In genomic region chr17:4599505-4600281, GRCh38 we compare ENCODE assay signal across 10 cellular contexts. TPM values are rescaled to one million over a fixed set of nuclear protein-coding genes. Genes with fewer than 3 reads are reported as not detected.
DNase-seq lines count a peak whose midpoint lies in the region; ATAC-seq and TF ChIP-seq lines count a peak whose summit lies in the region.
"Had no signal": no experiment of that assay in that cellular context is flagged by ENCODE, and none has a peak within 500 bp of the region (broad histone marks: within the 10 kb centered on the region; RNA-seq: fewer than 3 reads in every experiment).

No MANE protein-coding gene starts in this region.

- H3K79me1 ChIP-seq in mesendoderm (ENCODE audit: low read length), result no peaks in the 10 kb centered on the region

- no peak overlapping the region for H2BK5ac ChIP-seq in mesendoderm (ENCODE audit: low read length)

- H3K9me3 ChIP-seq in BE2C (no peaks in the 10 kb centered on the region), esophagus muscularis mucosa (no peaks in the 10 kb centered on the region)

- no peak overlapping the region for H3K18ac ChIP-seq in mesendoderm (ENCODE audit: low read length)

- no peak overlapping the region for H2BK120ac ChIP-seq in mesendoderm (ENCODE audit: low read depth, low read length)

- H3K56ac ChIP-seq in mesendoderm (ENCODE audit: low read length), result peak overlapping the region; percentile 57

- H3K36me3 ChIP-seq in BE2C (no peaks in the 10 kb centered on the region), esophagus muscularis mucosa (peaks cover 0 to 12% (median 4%) of the 10 kb centered on the region in 4 donors), mesendoderm (ENCODE audit: control insufficient read depth, insufficient read depth, low read length) (no peaks in the 10 kb centered on the region)

- H3K27ac ChIP-seq in esophagus muscularis mucosa (replicated peaks in 1 of 4) (peak overlapping the region; percentile 81 to 90 (median 85)), mesendoderm (ENCODE audit: low read depth, low read length) (no peak overlapping the region)

- H3K4me3 ChIP-seq in BE2C (ENCODE audit: low read depth, low read length) (no peak overlapping the region), esophagus muscularis mucosa (peak overlapping the region in 3 of 4 donors; percentile 13 to 19 (median 19)), mesendoderm (ENCODE audit: low read length) (no peak overlapping the region)

- H4K8ac ChIP-seq in mesendoderm (ENCODE audit: low read depth, low read length), result no peak overlapping the region

- H3K9ac ChIP-seq in mesendoderm (ENCODE audit: low read length), result peak overlapping the region; percentile 4

- H2AK5ac ChIP-seq in mesendoderm (ENCODE audit: low read length), result no peak overlapping the region

- DNase-seq in BE2C, result peak; percentile 76
- peak; percentile 87 for DNase-seq in NCI-H69 (lab: John Stamatoyannopoulos, UW)
- DNase-seq in esophagus muscularis mucosa (ENCODE audit: extremely low spot score), result no peak
- DNase-seq in mesendoderm, result peak; percentile 87
- no peak for DNase-seq in HPDE6-E6E7 (ENCODE audit: extremely low spot score)
- no peak for DNase-seq in hippocampal formation (lab: John Stamatoyannopoulos, UW)
- no peak for DNase-seq in foreskin melanocyte
- DNase-seq: immature natural killer cell; stimulated activated CD4-positive, alpha-beta T cell treated with anti-CD3 and anti-CD28 coated beads, Interleukin-1b, Interleukin-23, amount 100 ng/mL, for 48 hours had no signal

- peaks cover 19% of the 10 kb centered on the region for H3K4me1 ChIP-seq in BE2C
- H3K4me1 ChIP-seq in esophagus muscularis mucosa, result peaks cover 32 to 68% (median 53%) of the 10 kb centered on the region in 4 donors
- peaks cover 7% of the 10 kb centered on the region for H3K4me1 ChIP-seq in mesendoderm (ENCODE audit: control insufficient read depth, low read depth, low read length)

- TF ChIP-seq POLR2A in esophagus muscularis mucosa (IDR thresholded peaks at IDR 0.05; ENCODE audit: low read depth), result no peak

- H3K4me2 ChIP-seq in mesendoderm (ENCODE audit: low read length), result peak overlapping the region; percentile 18

- intact Hi-C loops in esophagus muscularis mucosa (cut with DNase I), result no loop called here

- no peak overlapping the region for H3K23ac ChIP-seq in mesendoderm (ENCODE audit: low read length)

- ATAC-seq in GM21390 (IDR thresholded peaks at IDR 0.05; ENCODE audit: unreplicated experiment), result no peak

- H3K79me2 ChIP-seq in mesendoderm (ENCODE audit: control insufficient read depth, insufficient read depth, low read length), result no peaks in the 10 kb centered on the region

- H2BK15ac ChIP-seq in mesendoderm (replicated peaks; ENCODE audit: low read depth), result no peak overlapping the region

- no peaks in the 10 kb centered on the region for H3K27me3 ChIP-seq in BE2C
- H3K27me3 ChIP-seq in esophagus muscularis mucosa, result peaks cover 0 to 11% (median 0%) of the 10 kb centered on the region in 4 donors
- H3K27me3 ChIP-seq in mesendoderm (ENCODE audit: insufficient read depth, low read length, poor library complexity), result no peaks in the 10 kb centered on the region

- no peak overlapping the region for H3K4ac ChIP-seq in mesendoderm (ENCODE audit: low read depth, low read length)

- no peak for TF ChIP-seq EP300 in esophagus muscularis mucosa (IDR thresholded peaks at IDR 0.05)

- no peak overlapping the region for H4K5ac ChIP-seq in mesendoderm (ENCODE audit: low read length)

- 24% methylated on average over 18 of the region's 25 CpGs for WGBS in esophagus muscularis mucosa
- WGBS in mesendoderm (ENCODE audit: extremely low coverage, insufficient coverage, low lambda C conversion rate), result no CpG with 5 or more reads among the region's 25 CpGs

- TF ChIP-seq CTCF in BE2C (IDR thresholded peaks at IDR 0.05; ENCODE audit: low read depth, low read length) (no peak), esophagus muscularis mucosa (IDR thresholded peaks at IDR 0.05) (no peak)

RNA-seq across cellular contexts. Expression of gene SMTNL2, which starts 15.4 kb away (rescaled TPM):
- 2.1 TPM for polyA plus RNA-seq in BE2C (2012; ENCODE audit: insufficient read depth, insufficient read length, low read depth)
- 1 to 10 TPM; 3.0 to 7.2 (median 4.7) TPM for total RNA-seq in esophagus muscularis mucosa
- polyA plus RNA-seq in mesendoderm (2013, experiment 1 of 2), result 0.73 TPM
- 0.60 TPM for polyA plus RNA-seq in mesendoderm (2013, experiment 2 of 2)
- polyA plus RNA-seq: immature natural killer cell had no signal

RNA-seq across cellular contexts. Expression of gene GGT6, which starts 39.3 kb away (rescaled TPM):
- polyA plus RNA-seq in BE2C (2012; ENCODE audit: insufficient read depth, insufficient read length, low read depth), result not detected
- total RNA-seq in esophagus muscularis mucosa, result not detected
- polyA plus RNA-seq in mesendoderm (2013, experiment 1 of 2), result 0.06 TPM
- 0.04 TPM for polyA plus RNA-seq in mesendoderm (2013, experiment 2 of 2)
- polyA plus RNA-seq: immature natural killer cell had no signal

RNA-seq across cellular contexts. Expression of gene ALOX15, which starts 41.8 kb away (rescaled TPM):
- not detected for polyA plus RNA-seq in BE2C (2012; ENCODE audit: insufficient read depth, insufficient read length, low read depth)
- total RNA-seq in esophagus muscularis mucosa, result not detected
- polyA plus RNA-seq in mesendoderm (2013, experiment 1 of 2), result 0.17 TPM
- polyA plus RNA-seq in mesendoderm (2013, experiment 2 of 2), result 0.21 TPM
- polyA plus RNA-seq: immature natural killer cell had no signal

RNA-seq across cellular contexts. Expression of gene MYBBP1A, which starts 44.5 kb away (rescaled TPM):
- 97.1 TPM for polyA plus RNA-seq in BE2C (2012; ENCODE audit: insufficient read depth, insufficient read length, low read depth)
- total RNA-seq in esophagus muscularis mucosa, result 10 to 100 TPM; 31.6 to 45.4 (median 36.1) TPM
- 74.9 TPM for polyA plus RNA-seq in mesendoderm (2013, experiment 1 of 2)
- 78.6 TPM for polyA plus RNA-seq in mesendoderm (2013, experiment 2 of 2)

Comparison
In these comparisons a context has a peak if more than half of its experiments do, and no peak if none do; other contexts are left out.
1. DNase-seq: peak in BE2C (single experiment), NCI-H69 (single experiment) and mesendoderm (single experiment); none in esophagus muscularis mucosa (single experiment), HPDE6-E6E7 (single experiment), hippocampal formation (0 of 2) and foreskin melanocyte (single experiment).
2. H3K4me3 ChIP-seq: peak in esophagus muscularis mucosa (3 of 4); none in BE2C (single experiment) and mesendoderm (single experiment).